ENCODE assay signal across 21 cellular contexts in the genomic region with DNA sequence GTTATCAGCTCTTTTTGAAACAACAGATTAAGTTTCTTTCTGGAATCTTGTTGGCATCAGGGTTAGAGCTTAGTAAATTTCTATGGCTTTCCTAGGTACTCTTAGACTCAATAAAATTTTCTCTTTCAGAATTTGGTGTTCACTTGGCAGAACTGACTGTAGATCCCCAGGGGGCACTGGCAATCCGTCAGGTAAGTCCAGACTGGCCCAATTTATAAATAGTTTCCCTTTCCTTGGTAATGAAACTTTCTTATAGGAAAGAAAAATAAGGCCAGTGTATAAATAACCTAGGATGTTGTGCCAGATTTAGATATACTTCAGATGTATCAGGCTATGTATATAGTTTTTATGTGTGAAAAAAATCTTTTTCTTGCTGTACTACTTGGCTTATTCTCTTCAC. TPM values are rescaled to one million over a fixed set of nuclear protein-coding genes. Genes with fewer than 3 reads are reported as not detected.
DNase-seq lines count a peak whose midpoint lies in the region; ATAC-seq and TF ChIP-seq lines count a peak whose summit lies in the region.
"Had no signal": no experiment of that assay in that cellular context is flagged by ENCODE, and none has a peak within 500 bp of the region (broad histone marks: within the 10 kb centered on the region; RNA-seq: fewer than 3 reads in every experiment).

No MANE protein-coding gene starts in this region.

- no peaks in the 10 kb centered on the region for H3F3A ChIP-seq in PC-3 (ENCODE audit: low read length, unreplicated experiment)

- H3K9me2 ChIP-seq in PC-3 (replicated peaks; ENCODE audit: low read length): no peaks in the 10 kb centered on the region

- H3K4me1 ChIP-seq in breast epithelium (peaks cover 0 to 6% of the 10 kb centered on the region in 2 donors), PC-3 (ENCODE audit: insufficient read depth, low read length) (peaks cover 25% of the 10 kb centered on the region)
- H3K4me1 ChIP-seq: Peyer's patch had no signal

- no peak overlapping the region for H3K4me2 ChIP-seq in PC-3 (ENCODE audit: low read length)
- H3K4me2 ChIP-seq: A549 had no signal

- peaks cover 55% of the 10 kb centered on the region for H3K79me2 ChIP-seq in PC-3 (ENCODE audit: low read length)

- H3K9me3 Mint-ChIP-seq in MCF 10A (ENCODE audit: unreplicated experiment): no peaks in the 10 kb centered on the region
- no peaks in the 10 kb centered on the region for H3K9me3 Mint-ChIP-seq in memory B cell
- no peaks in the 10 kb centered on the region for H3K9me3 Mint-ChIP-seq in natural killer cell treated with Interleukin-12 subunit alpha and Interleukin-12 subunit beta and Interleukin-15 and Interleukin-18, amount 100 ng/mL, for 72 hours

- DNase-seq in MCF 10A (ENCODE audit: unreplicated experiment) (no peak), breast epithelium (ENCODE audit: low spot score in 2 of 2) (no peak), cerebellar cortex (ENCODE audit: low spot score) (peak; percentile 64), memory B cell (ENCODE audit: low spot score in 2 of 2) (no peak), PC-3 (no peak), foreskin melanocyte (no peak), NCI-H748 (lab: John Stamatoyannopoulos, UW; ENCODE audit: unreplicated experiment) (no peak)
- no peak for DNase-seq in natural killer cell treated with Interleukin-12 subunit alpha and Interleukin-12 subunit beta and Interleukin-15 and Interleukin-18, amount 100 ng/mL, for 72 hours (ENCODE audit: low spot score)
- DNase-seq: BE2C; EL; MM.1S; NCI-H1092; NCI-H1436; NCI-H187 treated with DMSO at 0.1 percent for 48 hours; NCI-H2227 treated with DMSO at 0.1 percent for 48 hours; NCI-H510A treated with DMSO at 0.1 percent for 48 hours; NCI-H774; NK-92 treated with Interleukin-12 subunit alpha and Interleukin-12 subunit beta, amount 100 ng/mL, for 24 hours; Peyer's patch; SJCRH30 had no signal

- H3K9me3 ChIP-seq in breast epithelium (no peaks in the 10 kb centered on the region), PC-3 (ENCODE audit: low read length) (no peaks in the 10 kb centered on the region)
- H3K9me3 ChIP-seq: A549, BE2C, Peyer's patch, SJCRH30 had no signal

- POLR2A ChIA-PET in MCF 10A (lab: Yijun Ruan, JAX) (interaction anchor here (0.7 to 8.2 kb wide), 9 partner anchors 10 to 324 kb away, joined by 3 to 78 read pairs (median 3); a partner anchor contains a TSS), PC-3 (lab: Charles Lee; ENCODE audit: unreplicated experiment) (no interaction called here)

- 0 out of 2 replicates have a peak, but pooled peaks cover 4% of the 10 kb centered on the region for H4K20me1 ChIP-seq in PC-3 (ENCODE audit: low read length)

- no peak overlapping the region for H3K4me3 ChIP-seq in breast epithelium
- no peak overlapping the region for H3K4me3 ChIP-seq in PC-3 (ENCODE audit: low read length)
- H3K4me3 ChIP-seq: A549, Peyer's patch, SJCRH30 had no signal

- TF ChIP-seq CTCF in MCF 10A (IDR thresholded peaks at IDR 0.05; ENCODE audit: unreplicated experiment): no peak
- no peak for TF ChIP-seq CTCF in breast epithelium (IDR thresholded peaks at IDR 0.05)
- TF ChIP-seq CTCF in PC-3 (conservative IDR thresholded peaks at IDR 0.05; ENCODE audit: low read depth, low read length): no peak

- H3K27me3 ChIP-seq in breast epithelium (no peaks in the 10 kb centered on the region), PC-3 (ENCODE audit: low read length) (no peaks in the 10 kb centered on the region)
- H3K27me3 ChIP-seq: BE2C, Peyer's patch, SJCRH30 had no signal

- H3K4me3 Mint-ChIP-seq in MCF 10A (ENCODE audit: unreplicated experiment): no peak overlapping the region
- no peak overlapping the region for H3K4me3 Mint-ChIP-seq in memory B cell
- no peak overlapping the region for H3K4me3 Mint-ChIP-seq in natural killer cell treated with Interleukin-12 subunit alpha and Interleukin-12 subunit beta and Interleukin-15 and Interleukin-18, amount 100 ng/mL, for 72 hours

- H3K36me3 ChIP-seq in breast epithelium: no peaks in the 10 kb centered on the region
- peaks cover 28% of the 10 kb centered on the region for H3K36me3 ChIP-seq in PC-3 (ENCODE audit: low read depth, low read length)

- ATAC-seq in memory B cell (ENCODE audit: low read depth) (no peak), PC-3 (no peak)
- ATAC-seq in natural killer cell treated with Interleukin-12 subunit alpha and Interleukin-12 subunit beta and Interleukin-15 and Interleukin-18, amount 100 ng/mL, for 72 hours: no peak
- ATAC-seq: A549 had no signal

- H3K4me1 Mint-ChIP-seq in MCF 10A (ENCODE audit: insufficient read depth, unreplicated experiment): peaks cover 50% of the 10 kb centered on the region
- H3K4me1 Mint-ChIP-seq in memory B cell: peaks cover 11% of the 10 kb centered on the region
- H3K4me1 Mint-ChIP-seq in natural killer cell treated with Interleukin-12 subunit alpha and Interleukin-12 subunit beta and Interleukin-15 and Interleukin-18, amount 100 ng/mL, for 72 hours (ENCODE audit: low read depth in 2 of 2): peaks cover 14 to 19% of the 10 kb centered on the region in 2 donors

- H3K27me3 Mint-ChIP-seq in MCF 10A (ENCODE audit: insufficient read depth, unreplicated experiment): no peaks in the 10 kb centered on the region
- H3K27me3 Mint-ChIP-seq in memory B cell: no peaks in the 10 kb centered on the region
- H3K27me3 Mint-ChIP-seq in natural killer cell treated with Interleukin-12 subunit alpha and Interleukin-12 subunit beta and Interleukin-15 and Interleukin-18, amount 100 ng/mL, for 72 hours: no peaks in the 10 kb centered on the region

- no peak overlapping the region for H3K9ac ChIP-seq in PC-3 (ENCODE audit: low read length)

- CTCF ChIA-PET in MCF 10A (lab: Yijun Ruan, JAX): interaction anchor here (0.5 to 3.2 kb wide), 16 partner anchors 9 to 265 kb away, joined by 3 to 27 read pairs (median 4); a partner anchor contains a TSS
- CTCF ChIA-PET in PC-3 (lab: Charles Lee): no interaction called here

- peak overlapping the region; percentile 46 for H3K27ac Mint-ChIP-seq in MCF 10A (ENCODE audit: low read depth, unreplicated experiment)
- peak overlapping the region; percentile 63 for H3K27ac Mint-ChIP-seq in memory B cell
- H3K27ac Mint-ChIP-seq in natural killer cell treated with Interleukin-12 subunit alpha and Interleukin-12 subunit beta and Interleukin-15 and Interleukin-18, amount 100 ng/mL, for 72 hours: peak overlapping the region in 1 of 2 donors; percentile 35

- intact Hi-C loops in MCF 10A (cut with micrococcal nuclease) (no loop called here), breast epithelium (cut with DNase I; ENCODE audit: low total_unique reads) (no loop called here), PC-3 (cut with micrococcal nuclease) (no loop called here)

- peak overlapping the region in 1 of 2 donors; percentile 2 for H3K27ac ChIP-seq in breast epithelium
- H3K27ac ChIP-seq in PC-3 (ENCODE audit: low read length): no peak overlapping the region
- H3K27ac ChIP-seq: A549, Peyer's patch, SJCRH30 had no signal

- peaks cover 62% of the 10 kb centered on the region for H3K36me3 Mint-ChIP-seq in MCF 10A (ENCODE audit: insufficient read depth, unreplicated experiment)
- H3K36me3 Mint-ChIP-seq in memory B cell: peaks cover 17% of the 10 kb centered on the region
- H3K36me3 Mint-ChIP-seq in natural killer cell treated with Interleukin-12 subunit alpha and Interleukin-12 subunit beta and Interleukin-15 and Interleukin-18, amount 100 ng/mL, for 72 hours: peaks cover 15% of the 10 kb centered on the region

- BruUV-seq in MCF 10A (replicated peaks; lab: Mats Ljungman, UMichigan) (no TSS peak), PC-3 (replicated peaks; lab: Mats Ljungman, UMichigan) (no TSS peak)

- TF ChIP-seq POLR2A in breast epithelium (IDR thresholded peaks at IDR 0.05): no peak

- no peak overlapping the region for H2AFZ ChIP-seq in PC-3 (ENCODE audit: low read length)

RNA-seq across cellular contexts. Expression of a gene that starts 18.2 kb away (rescaled TPM):
- total RNA-seq in MCF 10A (2022) (112 and 117 TPM in 2 replicates), breast epithelium (10 to 100 TPM; 15.2 to 21.3 (median 18.1) TPM), PC-3 (2014; rRNA removed) (21.6 and 23.6 TPM in 2 replicates)
- 10 to 100 TPM; 61.4 to 91.0 TPM for total RNA-seq in natural killer cell treated with Interleukin-12 subunit alpha and Interleukin-12 subunit beta and Interleukin-15 and Interleukin-18, amount 100 ng/mL, for 72 hours

RNA-seq across cellular contexts. Expression of a gene that starts 41.5 kb away (rescaled TPM):
- total RNA-seq in MCF 10A (2022) (7.6 and 20.9 TPM in 2 replicates), breast epithelium (10 to 100 TPM; 15.7 to 21.9 (median 20.3) TPM), PC-3 (2014; rRNA removed) (12.4 and 14.3 TPM in 2 replicates)
- total RNA-seq in natural killer cell treated with Interleukin-12 subunit alpha and Interleukin-12 subunit beta and Interleukin-15 and Interleukin-18, amount 100 ng/mL, for 72 hours: 1 to 10 TPM; 2.5 TPM
